18 cellular contexts compared by ENCODE assay signal in the genomic region with DNA sequence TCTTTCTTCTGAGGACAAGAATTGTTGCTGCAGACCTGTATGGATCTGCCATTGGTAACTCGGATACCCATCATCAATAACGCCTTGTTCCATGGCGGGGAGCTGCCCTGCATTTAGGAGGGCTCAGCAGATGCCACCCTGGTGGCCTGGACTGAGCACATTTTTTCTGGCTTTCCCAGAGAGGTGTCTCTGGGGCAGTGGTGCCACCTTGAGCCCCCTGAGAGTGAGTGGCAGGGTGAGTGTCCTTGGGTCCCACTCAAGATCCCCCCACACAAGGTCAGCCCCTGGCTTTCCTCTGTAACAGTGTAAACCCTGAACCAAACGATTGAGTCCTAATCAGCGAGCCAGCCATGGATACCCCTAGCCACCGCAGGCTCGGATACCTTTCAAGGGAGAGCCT.
DNase-seq lines count a peak whose midpoint lies in the region; ATAC-seq and TF ChIP-seq lines count a peak whose summit lies in the region.
"Had no signal": no experiment of that assay in that cellular context is flagged by ENCODE, and none has a peak within 500 bp of the region (broad histone marks: within the 10 kb centered on the region; RNA-seq: fewer than 3 reads in every experiment).

No MANE protein-coding gene starts in this region.

- no peak for TF ChIP-seq CTCF in heart left ventricle (IDR thresholded peaks at IDR 0.05)
- no peak for TF ChIP-seq CTCF in endodermal cell (conservative IDR thresholded peaks at IDR 0.05)
- no peak for TF ChIP-seq CTCF in osteocyte (IDR thresholded peaks at IDR 0.05)
- TF ChIP-seq CTCF in vagina (IDR thresholded peaks at IDR 0.05): no peak
- TF ChIP-seq CTCF in HFFc6 (IDR thresholded peaks at IDR 0.05): no peak
- TF ChIP-seq CTCF in PC-9 (conservative IDR thresholded peaks at IDR 0.05): no peak

- BruUV-seq in PC-9 (replicated peaks; lab: Mats Ljungman, UMichigan): no TSS peak

- WGBS in heart left ventricle, 4 donors: 67 to 79% (median 71%) methylated on average over 7 of the region's 7 CpGs
- 77 to 80% methylated on average over 1 to 7 of the region's 7 CpGs for WGBS in endodermal cell (ENCODE audit: insufficient coverage in 1 of 2, insufficient read length in 1 of 2), 2 experiments

- no peak for ATAC-seq in heart left ventricle
- ATAC-seq in HG02981 (IDR thresholded peaks at IDR 0.05; ENCODE audit: unreplicated experiment): no peak
- ATAC-seq: HCT116 had no signal

- H3K79me2 ChIP-seq in PC-9 (ENCODE audit: low read depth): no peaks in the 10 kb centered on the region

- H3K27ac Mint-ChIP-seq in endodermal cell (no peak overlapping the region), osteocyte (ENCODE audit: unreplicated experiment) (no peak overlapping the region), HFFc6 (no peak overlapping the region)
- H3K27ac Mint-ChIP-seq: CD4-positive, alpha-beta memory T cell had no signal

- peak; percentile 41 for DNase-seq in cardiac septum (ENCODE audit: low spot score)
- DNase-seq in heart left ventricle: no peak
- peak; percentile 8 for DNase-seq in endodermal cell
- peak; percentile 63 for DNase-seq in osteocyte (ENCODE audit: extremely low spot score, unreplicated experiment)
- DNase-seq in vagina (ENCODE audit: extremely low spot score in 2 of 2): peak; percentile 55 to 75
- DNase-seq in HFFc6: no peak
- DNase-seq in PC-9: no peak
- DNase-seq: C1 segment of cervical spinal cord; Calu3; CD4-positive, alpha-beta memory T cell; COR-L47; DMS53; DMS79 treated with DMSO at 0.1 percent for 48 hours; GF-D8; GOT3; H7 had no signal

- H3K36me3 ChIP-seq in heart left ventricle: no peaks in the 10 kb centered on the region
- no peaks in the 10 kb centered on the region for H3K36me3 ChIP-seq in endodermal cell (ENCODE audit: control insufficient read depth, insufficient read depth, low read length)
- no peaks in the 10 kb centered on the region for H3K36me3 ChIP-seq in vagina
- H3K36me3 ChIP-seq in PC-9 (ENCODE audit: low read depth): no peaks in the 10 kb centered on the region

- POLR2A ChIA-PET in PC-9 (lab: Charles Lee; ENCODE audit: unreplicated experiment): no interaction called here

- H3K36me3 Mint-ChIP-seq in endodermal cell (ENCODE audit: low read depth): peaks cover 2% of the 10 kb centered on the region
- H3K36me3 Mint-ChIP-seq in osteocyte (ENCODE audit: unreplicated experiment): no peaks in the 10 kb centered on the region
- peaks cover 1% of the 10 kb centered on the region; the same call in 1 of the 2 replicates for H3K36me3 Mint-ChIP-seq in HFFc6 (ENCODE audit: low read depth)

- intact Hi-C loops in cardiac septum (cut with DNase I): no loop called here
- intact Hi-C loops in heart left ventricle (cut with DNase I): no loop called here
- intact Hi-C loops in vagina (cut with DNase I): no loop called here
- intact Hi-C loops in PC-9 (cut with micrococcal nuclease; ENCODE audit: unreplicated experiment): no loop called here

- no peak overlapping the region for H3K9ac ChIP-seq in endodermal cell (ENCODE audit: extremely low read depth, low read length, poor library complexity, severe bottlenecking)

- H3K27ac ChIP-seq in heart left ventricle: no peak overlapping the region
- no peak overlapping the region for H3K27ac ChIP-seq in endodermal cell (ENCODE audit: low read depth, low read length)
- no peak overlapping the region for H3K27ac ChIP-seq in vagina
- no peak overlapping the region for H3K27ac ChIP-seq in PC-9

- no peaks in the 10 kb centered on the region for H3F3A ChIP-seq in PC-9 (ENCODE audit: insufficient read depth, low read depth)

- CTCF ChIA-PET in PC-9 (lab: Charles Lee): no interaction called here

- no peak for TF ChIP-seq POLR2A in heart left ventricle (IDR thresholded peaks at IDR 0.05)
- TF ChIP-seq POLR2A in vagina (IDR thresholded peaks at IDR 0.05): no peak

- H3K27me3 ChIP-seq in heart left ventricle (peaks cover 0 to 5% (median 0%) of the 10 kb centered on the region in 9 donors), endodermal cell (ENCODE audit: control insufficient read depth, insufficient read depth, low read length, poor library complexity, severe bottlenecking) (no peaks in the 10 kb centered on the region), vagina (no peaks in the 10 kb centered on the region), PC-9 (ENCODE audit: insufficient read depth, low read depth) (no peaks in the 10 kb centered on the region)

- no peaks in the 10 kb centered on the region for H3K9me2 ChIP-seq in PC-9 (ENCODE audit: insufficient read depth)

- H3K9me3 ChIP-seq in heart left ventricle (peaks cover 0 to 26% (median 11%) of the 10 kb centered on the region in 12 donors), endodermal cell (ENCODE audit: control insufficient read depth, low read length) (peaks cover 42% of the 10 kb centered on the region), vagina (no peaks in the 10 kb centered on the region), PC-9 (ENCODE audit: insufficient read depth, low read depth) (no peaks in the 10 kb centered on the region)

- H3K9me3 Mint-ChIP-seq in endodermal cell (peaks cover 77% of the 10 kb centered on the region), osteocyte (ENCODE audit: unreplicated experiment) (peaks cover 52% of the 10 kb centered on the region), HFFc6 (peaks cover 91% of the 10 kb centered on the region)

- H3K4me3 ChIP-seq in heart left ventricle: no peak overlapping the region
- H3K4me3 ChIP-seq in endodermal cell (ENCODE audit: low read length): peak overlapping the region; percentile 21
- no peak overlapping the region for H3K4me3 ChIP-seq in vagina
- H3K4me3 ChIP-seq in PC-9: no peak overlapping the region

- H4K20me1 ChIP-seq in PC-9 (ENCODE audit: insufficient read depth): no peaks in the 10 kb centered on the region

- H3K4me2 ChIP-seq in PC-9: no peak overlapping the region

- H3K4me3 Mint-ChIP-seq in endodermal cell: no peak overlapping the region
- H3K4me3 Mint-ChIP-seq in osteocyte (ENCODE audit: unreplicated experiment): no peak overlapping the region
- H3K4me3 Mint-ChIP-seq in HFFc6: no peak overlapping the region
- H3K4me3 Mint-ChIP-seq: CD4-positive, alpha-beta memory T cell had no signal

- peaks cover 4% of the 10 kb centered on the region for H3K27me3 Mint-ChIP-seq in endodermal cell (ENCODE audit: insufficient read depth)
- H3K27me3 Mint-ChIP-seq in osteocyte (ENCODE audit: unreplicated experiment): no peaks in the 10 kb centered on the region
- no peaks in the 10 kb centered on the region; the same call in 1 of the 2 replicates for H3K27me3 Mint-ChIP-seq in HFFc6 (ENCODE audit: insufficient read depth)

- no peaks in the 10 kb centered on the region for H3K4me1 Mint-ChIP-seq in endodermal cell
- H3K4me1 Mint-ChIP-seq in osteocyte (ENCODE audit: unreplicated experiment): no peaks in the 10 kb centered on the region
- H3K4me1 Mint-ChIP-seq in HFFc6 (ENCODE audit: low read depth): no peaks in the 10 kb centered on the region
- H3K4me1 Mint-ChIP-seq: CD4-positive, alpha-beta memory T cell had no signal

- no peaks in the 10 kb centered on the region for H3K4me1 ChIP-seq in heart left ventricle
- H3K4me1 ChIP-seq in endodermal cell (ENCODE audit: control insufficient read depth, insufficient read depth, low read length): no peaks in the 10 kb centered on the region
- H3K4me1 ChIP-seq in vagina: no peaks in the 10 kb centered on the region
- no peaks in the 10 kb centered on the region for H3K4me1 ChIP-seq in PC-9 (replicated peaks; ENCODE audit: insufficient read depth)

- H2AFZ ChIP-seq in PC-9: no peak overlapping the region

Comparison
In these comparisons a context has a peak if more than half of its experiments do, and no peak if none do; other contexts are left out.
1. DNase-seq: peak in cardiac septum (single experiment), endodermal cell (single experiment), osteocyte (single experiment) and vagina (2 of 2); none in heart left ventricle (0 of 5), HFFc6 (single experiment) and PC-9 (0 of 2).